Comparison of ENCODE assay signal across 10 cellular contexts in genomic region chr10:91206837-91207474, GRCh38. TPM values are rescaled to one million over a fixed set of nuclear protein-coding genes. Genes with fewer than 3 reads are reported as not detected.
DNase-seq lines count a peak whose midpoint lies in the region; ATAC-seq and TF ChIP-seq lines count a peak whose summit lies in the region.
"Had no signal": no experiment of that assay in that cellular context is flagged by ENCODE, and none has a peak within 500 bp of the region (broad histone marks: within the 10 kb centered on the region; RNA-seq: fewer than 3 reads in every experiment).

No MANE protein-coding gene starts in this region.

- H3K27me3 Mint-ChIP-seq in activated T-cell treated with anti-CD3 and anti-CD28 coated beads, Interleukin-2, amount 50 U/mL, for 4 hours (ENCODE audit: low read depth), result no peaks in the 10 kb centered on the region
- no peaks in the 10 kb centered on the region for H3K27me3 Mint-ChIP-seq in T-helper 17 cell
- H3K27me3 Mint-ChIP-seq in natural killer cell treated with Interleukin-12 subunit alpha and Interleukin-12 subunit beta and Interleukin-15 and Interleukin-18, amount 100 ng/mL, for 72 hours, result no peaks in the 10 kb centered on the region

- peaks cover 3% of the 10 kb centered on the region for H3K36me3 Mint-ChIP-seq in activated T-cell treated with anti-CD3 and anti-CD28 coated beads, Interleukin-2, amount 50 U/mL, for 4 hours (ENCODE audit: insufficient read depth)
- H3K36me3 Mint-ChIP-seq in T-helper 17 cell (ENCODE audit: low read depth), result peaks cover 2% of the 10 kb centered on the region
- no peaks in the 10 kb centered on the region for H3K36me3 Mint-ChIP-seq in natural killer cell treated with Interleukin-12 subunit alpha and Interleukin-12 subunit beta and Interleukin-15 and Interleukin-18, amount 100 ng/mL, for 72 hours

- TF ChIP-seq CTCF in GM13977 (IDR thresholded peaks at IDR 0.05; ENCODE audit: extremely low read depth, insufficient read depth, missing control alignments), result no peak

- DNase-seq in activated T-cell treated with anti-CD3 and anti-CD28 coated beads, Interleukin-2, amount 50 U/mL, for 4 hours, result no peak
- no peak for DNase-seq in activated T-cell treated with anti-CD3 and anti-CD28 coated beads, Interleukin-2, amount 50 U/mL, for 48 hours
- DNase-seq in T-helper 17 cell (no peak), NK-92 (lab: John Stamatoyannopoulos, UW; ENCODE audit: unreplicated experiment) (no peak), GM13977 (ENCODE audit: low spot score) (no peak), SJCRH30 (no peak)
- no peak for DNase-seq in natural killer cell treated with Interleukin-12 subunit alpha and Interleukin-12 subunit beta and Interleukin-15 and Interleukin-18, amount 100 ng/mL, for 72 hours (ENCODE audit: low spot score)
- DNase-seq: ACHN had no signal

- no peak overlapping the region for H3K4me3 ChIP-seq in SJCRH30
- H3K4me3 ChIP-seq: thoracic aorta had no signal

- peaks cover 77% of the 10 kb centered on the region for H3K4me1 Mint-ChIP-seq in activated T-cell treated with anti-CD3 and anti-CD28 coated beads, Interleukin-2, amount 50 U/mL, for 4 hours (ENCODE audit: low read depth)
- H3K4me1 Mint-ChIP-seq in T-helper 17 cell, result peaks cover 61% of the 10 kb centered on the region
- peaks cover 39 to 57% of the 10 kb centered on the region in 2 donors for H3K4me1 Mint-ChIP-seq in natural killer cell treated with Interleukin-12 subunit alpha and Interleukin-12 subunit beta and Interleukin-15 and Interleukin-18, amount 100 ng/mL, for 72 hours (ENCODE audit: low read depth in 2 of 2)

- no peaks in the 10 kb centered on the region for H3K36me3 ChIP-seq in SJCRH30
- H3K36me3 ChIP-seq: thoracic aorta had no signal

- ATAC-seq in activated T-cell treated with anti-CD3 and anti-CD28 coated beads, Interleukin-2, amount 50 U/mL, for 4 hours, result peak; percentile 63 to 66
- ATAC-seq in GM21576 (IDR thresholded peaks at IDR 0.05; ENCODE audit: unreplicated experiment) (peak; percentile 4), T-helper 17 cell (no peak)
- ATAC-seq in natural killer cell treated with Interleukin-12 subunit alpha and Interleukin-12 subunit beta and Interleukin-15 and Interleukin-18, amount 100 ng/mL, for 72 hours, result peak in 1 of 2 donors; percentile 38

- no peaks in the 10 kb centered on the region for H3K4me1 ChIP-seq in SJCRH30

- no peak overlapping the region for H3K27ac ChIP-seq in SJCRH30
- H3K27ac ChIP-seq: thoracic aorta had no signal

- H3K9me3 Mint-ChIP-seq in activated T-cell treated with anti-CD3 and anti-CD28 coated beads, Interleukin-2, amount 50 U/mL, for 4 hours, result no peaks in the 10 kb centered on the region
- H3K9me3 Mint-ChIP-seq in natural killer cell treated with Interleukin-12 subunit alpha and Interleukin-12 subunit beta and Interleukin-15 and Interleukin-18, amount 100 ng/mL, for 72 hours, result no peaks in the 10 kb centered on the region

- H3K27me3 ChIP-seq in SJCRH30, result no peaks in the 10 kb centered on the region

- no peak overlapping the region for H3K4me3 Mint-ChIP-seq in activated T-cell treated with anti-CD3 and anti-CD28 coated beads, Interleukin-2, amount 50 U/mL, for 4 hours
- H3K4me3 Mint-ChIP-seq in T-helper 17 cell, result no peak overlapping the region
- H3K4me3 Mint-ChIP-seq in natural killer cell treated with Interleukin-12 subunit alpha and Interleukin-12 subunit beta and Interleukin-15 and Interleukin-18, amount 100 ng/mL, for 72 hours, result peak overlapping the region; percentile 63

- peak overlapping the region; percentile 63 for H3K27ac Mint-ChIP-seq in T-helper 17 cell
- peak overlapping the region; percentile 13 to 24 for H3K27ac Mint-ChIP-seq in natural killer cell treated with Interleukin-12 subunit alpha and Interleukin-12 subunit beta and Interleukin-15 and Interleukin-18, amount 100 ng/mL, for 72 hours

- in situ Hi-C loops in GM13977 (cut with MboI; ENCODE audit: low pct_unique_long_range_greater_than_20kb, low sequenced_read_pairs, unreplicated experiment), result no loop called here

- no peaks in the 10 kb centered on the region for H3K9me3 ChIP-seq in T-helper 17 cell (ENCODE audit: control insufficient read depth, low read length, poor library complexity, severe bottlenecking)
- no peaks in the 10 kb centered on the region for H3K9me3 ChIP-seq in SJCRH30 (replicated peaks)
- H3K9me3 ChIP-seq: thoracic aorta had no signal

RNA-seq across cellular contexts. Expression of gene PCGF5, which starts 13.5 kb away (rescaled TPM):
- total RNA-seq in activated T-cell treated with anti-CD3 and anti-CD28 coated beads, Interleukin-2, amount 50 U/mL, for 4 hours, result 10 to 100 TPM; 38.5 to 43.5 (median 38.8) TPM
- total RNA-seq in T-helper 17 cell, result 10 to 100 TPM; 66.7 to 86.8 TPM
- 10 to 100 TPM; 33.8 to 40.8 TPM for total RNA-seq in natural killer cell treated with Interleukin-12 subunit alpha and Interleukin-12 subunit beta and Interleukin-15 and Interleukin-18, amount 100 ng/mL, for 72 hours
- total RNA-seq in SJCRH30 (2014; rRNA removed; shearing (Covaris generic)), result 11.3 and 11.4 TPM in 2 replicates
